In the genomic region with DNA sequence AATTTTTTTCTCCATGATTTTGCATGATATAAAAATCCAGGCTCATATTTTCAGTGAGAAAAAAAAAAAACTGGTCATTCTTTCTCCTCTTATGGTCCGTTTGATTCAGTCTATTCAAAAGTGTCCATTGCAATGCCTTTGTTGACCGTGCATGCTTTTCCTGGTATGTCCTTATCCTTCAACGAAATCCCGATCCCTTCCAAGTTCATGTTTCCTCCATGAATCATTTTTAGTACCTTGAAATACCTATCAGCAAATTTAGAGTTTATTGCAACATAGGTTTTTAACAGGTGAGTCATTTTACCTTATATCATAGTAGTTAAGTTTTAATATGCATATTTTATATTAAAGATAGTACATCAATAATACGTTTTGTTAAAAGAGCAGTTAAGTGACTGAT, we compare ENCODE assay signal across 28 cellular contexts.
"Had no signal": no experiment of that assay in that cellular context is flagged by ENCODE, and none has a peak within 500 bp of the region (broad histone marks: within the 10 kb centered on the region; RNA-seq: fewer than 3 reads in every experiment).

No MANE protein-coding gene starts in this region.

- H2AFZ ChIP-seq: neural progenitor cell had no signal

- H3K4me2 ChIP-seq: neural progenitor cell had no signal

- H3K9ac ChIP-seq: neural progenitor cell had no signal

- H3K4me3 ChIP-seq: left lung, lower lobe of right lung, neural progenitor cell, skin epidermis, suprapubic skin, thoracic aorta, tibial artery, vagina had no signal

- DNase-seq: hypothalamus; immature natural killer cell; kidney; left colon; left lung; lower lobe of right lung; mesendoderm; naive B cell; natural killer cell; nephron progenitor cell; occipital lobe; retina; right cardiac atrium; stimulated activated CD4-positive, alpha-beta T cell treated with anti-CD3 and anti-CD28 coated beads, Interleukin-12 subunit alpha, Interleukin-12 subunit beta, amount 100 ng/mL, for 4 hours; stimulated activated CD4-positive, alpha-beta T cell treated with anti-CD3 and anti-CD28 coated beads, Interleukin-15, amount 100 ng/mL, for 24 hours; stimulated activated CD4-positive, alpha-beta T cell treated with anti-CD3 and anti-CD28 coated beads, Interleukin-2, amount 100 ng/mL, for 24 hours; stimulated activated CD4-positive, alpha-beta T cell treated with anti-CD3 and anti-CD28 coated beads, Interleukin-4, amount 100 ng/mL, for 24 hours; stimulated activated naive CD4-positive, alpha-beta T cell; tibial artery had no signal

- H3K36me3 ChIP-seq: left lung, lower lobe of right lung, neural progenitor cell, neutrophil, suprapubic skin, thoracic aorta, tibial artery, vagina had no signal

- H3K27me3 ChIP-seq: left lung, neural progenitor cell, neutrophil, suprapubic skin, tibial artery, vagina had no signal

- H3K9me3 ChIP-seq: lower lobe of right lung, neutrophil, suprapubic skin, thoracic aorta, tibial artery, vagina had no signal

- H3K27ac ChIP-seq: left lung, lower lobe of right lung, neural progenitor cell, neutrophil, skin epidermis, suprapubic skin, thoracic aorta, tibial artery, vagina had no signal

- H3K4me1 ChIP-seq: left lung, lower lobe of right lung, neural progenitor cell, suprapubic skin, tibial artery, vagina had no signal

- FAIRE-seq: islet of Langerhans, kidney had no signal

- ATAC-seq: left colon; left lung; lower lobe of right lung; natural killer cell; right cardiac atrium; sciatic nerve; stimulated activated effector memory CD8-positive, alpha-beta T cell treated with anti-CD3 and anti-CD28 coated beads, Interleukin-12 subunit alpha, Interleukin-12 subunit beta, amount 100 ng/mL, for 72 hours had no signal
